26 cellular contexts compared by ENCODE assay signal in genomic region chr2:17195016-17195415, GRCh38.
"Had no signal": no experiment of that assay in that cellular context is flagged by ENCODE, and none has a peak within 500 bp of the region (broad histone marks: within the 10 kb centered on the region; RNA-seq: fewer than 3 reads in every experiment).

No MANE protein-coding gene starts in this region.

- H3K27ac ChIP-seq: dorsolateral prefrontal cortex, gastrocnemius medialis, heart right ventricle, left lung, pancreas, right lobe of liver, tibial artery, upper lobe of left lung, uterus had no signal

- H3K36me3 ChIP-seq: gastrocnemius medialis, heart right ventricle, left lung, pancreas, right lobe of liver, tibial artery, upper lobe of left lung, uterus had no signal

- H3K27ac Mint-ChIP-seq: natural killer cell; stimulated activated naive CD8-positive, alpha-beta T cell treated with anti-CD3 and anti-CD28 coated beads, Interleukin-15, amount 100 ng/mL, for 72 hours had no signal

- ATAC-seq: gastrocnemius medialis; heart right ventricle; left cardiac atrium; left lung; natural killer cell; pancreas; right lobe of liver; stimulated activated naive CD8-positive, alpha-beta T cell treated with anti-CD3 and anti-CD28 coated beads, Interleukin-15, amount 100 ng/mL, for 72 hours had no signal

- DNase-seq: cerebellar nuclear complex; dorsolateral prefrontal cortex; effector CD4-positive, alpha-beta T cell; foreskin fibroblast; gastrocnemius medialis; glutamatergic neuron; heart right ventricle; hippocampal formation; left cardiac atrium; mesendoderm; midbrain; natural killer cell; occipital lobe; pancreas; right lobe of liver; stimulated activated CD4-positive, alpha-beta T cell treated with anti-CD3 and anti-CD28 coated beads, Interleukin-12 subunit alpha, Interleukin-12 subunit beta, amount 100 ng/mL, for 4 hours; stimulated activated CD4-positive, alpha-beta T cell treated with anti-CD3 and anti-CD28 coated beads, Interleukin-1b, Interleukin-23, amount 100 ng/mL, for 48 hours; stimulated activated CD4-positive, alpha-beta T cell treated with anti-CD3 and anti-CD28 coated beads, Interleukin-4, amount 100 ng/mL, for 1 hour; stimulated activated CD8-positive, alpha-beta memory T cell treated with anti-CD3 and anti-CD28 coated beads, Interleukin-4, amount 100 ng/mL, for 48 hours; stimulated activated naive CD4-positive, alpha-beta T cell; stimulated activated naive CD8-positive, alpha-beta T cell treated with anti-CD3 and anti-CD28 coated beads, Interleukin-15, amount 100 ng/mL, for 72 hours; tibial artery; upper lobe of left lung; uterus had no signal

- H3K9me3 ChIP-seq: gastrocnemius medialis, heart right ventricle, left lung, pancreas, right lobe of liver, tibial artery, upper lobe of left lung, uterus had no signal

- H3K4me3 ChIP-seq: dorsolateral prefrontal cortex, gastrocnemius medialis, heart right ventricle, left lung, pancreas, right lobe of liver, smooth muscle cell, tibial artery, upper lobe of left lung, uterus had no signal

- H3K4me2 ChIP-seq: smooth muscle cell had no signal

- H3K27me3 ChIP-seq: gastrocnemius medialis, left lung, pancreas, right lobe of liver, upper lobe of left lung, uterus had no signal

- H3K36me3 Mint-ChIP-seq: natural killer cell had no signal

- H3K4me1 ChIP-seq: gastrocnemius medialis, heart right ventricle, left lung, pancreas, right lobe of liver, tibial artery, upper lobe of left lung, uterus had no signal

- H3K4me3 Mint-ChIP-seq: natural killer cell; stimulated activated naive CD8-positive, alpha-beta T cell treated with anti-CD3 and anti-CD28 coated beads, Interleukin-15, amount 100 ng/mL, for 72 hours had no signal

- H3K4me1 Mint-ChIP-seq: natural killer cell; stimulated activated naive CD8-positive, alpha-beta T cell treated with anti-CD3 and anti-CD28 coated beads, Interleukin-15, amount 100 ng/mL, for 72 hours had no signal

- H3K27me3 Mint-ChIP-seq: stimulated activated naive CD8-positive, alpha-beta T cell treated with anti-CD3 and anti-CD28 coated beads, Interleukin-15, amount 100 ng/mL, for 72 hours had no signal
